ENCODE assay signal across 26 cellular contexts in the genomic region with DNA sequence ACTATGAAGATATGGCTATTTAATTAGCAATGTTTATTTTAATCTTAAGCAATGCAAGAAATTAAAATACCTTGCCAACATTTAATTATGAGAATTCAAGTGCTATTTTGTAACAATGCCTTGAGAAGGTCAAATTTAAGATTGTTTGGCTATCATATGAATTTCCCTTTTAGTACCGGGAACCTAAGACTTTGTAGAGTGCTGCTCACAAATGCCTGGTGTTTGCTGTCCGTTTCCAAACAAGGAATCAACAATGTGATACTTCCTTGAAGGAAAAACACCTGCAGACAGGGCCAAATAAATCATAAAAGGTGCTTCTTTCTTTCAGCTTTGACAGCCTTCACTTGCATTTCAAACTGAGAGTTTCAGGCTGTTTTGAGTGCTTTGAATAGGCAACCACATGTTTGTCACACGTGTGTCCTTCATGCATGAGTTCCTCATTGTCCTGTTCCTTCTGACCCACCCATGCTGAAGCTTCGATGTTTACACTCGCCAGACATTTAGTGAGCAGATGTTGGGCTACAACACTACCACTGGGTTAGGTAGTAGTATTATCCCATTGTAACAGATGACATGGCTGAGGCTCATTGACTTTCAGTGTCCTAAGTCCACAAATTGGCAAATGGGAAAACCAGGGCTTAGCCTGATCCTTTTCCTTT.
A peak's percentile ranks its signal among the peaks of the same experiment; 100 is the strongest.
DNase-seq lines count a peak whose midpoint lies in the region; ATAC-seq and TF ChIP-seq lines count a peak whose summit lies in the region.
"Had no signal": no experiment of that assay in that cellular context is flagged by ENCODE, and none has a peak within 500 bp of the region (broad histone marks: within the 10 kb centered on the region; RNA-seq: fewer than 3 reads in every experiment).

No MANE protein-coding gene starts in this region.

- WGBS in lung, 2 donors: 68 to 80% methylated on average over 5 of the region's 5 CpGs

- H3K4me3 ChIP-seq in lung (no peak overlapping the region), PC-9 (no peak overlapping the region)
- H3K4me3 ChIP-seq: GM12878 had no signal

- H3K9me2 ChIP-seq in PC-9 (ENCODE audit: insufficient read depth): peaks cover 4% of the 10 kb centered on the region; the same call in 1 of the 2 replicates
- H3K9me2 ChIP-seq: SK-N-SH had no signal

- ATAC-seq in lung (ENCODE audit: insufficient read depth, low FRiP score): peak; percentile 39
- ATAC-seq: GM12878, left cardiac atrium, T-helper 17 cell had no signal

- peak; percentile 51 for DNase-seq in DMS153 (lab: John Stamatoyannopoulos, UW)
- DNase-seq in DMS153 treated with DMSO at 0.1 percent for 48 hours (lab: John Stamatoyannopoulos, UW; ENCODE audit: unreplicated experiment): no peak
- DNase-seq in NCI-H1092 treated with DMSO at 0.1 percent for 48 hours (lab: John Stamatoyannopoulos, UW): peak; percentile 24
- DNase-seq in NCI-H524 (lab: John Stamatoyannopoulos, UW): peak; percentile 14 to 75
- DNase-seq in lung (ENCODE audit: low spot score): no peak
- no peak for DNase-seq in GM13977 (ENCODE audit: low spot score)
- no peak for DNase-seq in NCI-H446 treated with DMSO at 0.1 percent for 48 hours (lab: John Stamatoyannopoulos, UW)
- DNase-seq in PC-9: no peak
- DNase-seq: activated CD4-positive, CD25-positive, alpha-beta regulatory T cell; activated effector memory CD4-positive, alpha-beta T cell treated with anti-CD3 and anti-CD28 coated beads, Interleukin-2, amount 50 U/mL, for 16 hours; activated T-cell treated with anti-CD3 and anti-CD28 coated beads, Interleukin-2, amount 50 U/mL, for 24 hours; anterior cingulate cortex; Caco-2; EL; H9; hippocampal formation; immature natural killer cell; KBM-7; left cardiac atrium; NCI-H1436; nephron progenitor cell; SK-N-SH; T-helper 17 cell had no signal

- H3K27me3 ChIP-seq in lung (ENCODE audit: control insufficient read depth, insufficient read depth) (no peaks in the 10 kb centered on the region), PC-9 (ENCODE audit: insufficient read depth, low read depth) (no peaks in the 10 kb centered on the region)

- TF ChIP-seq CTCF in lung (IDR thresholded peaks at IDR 0.05; ENCODE audit: control extremely low read depth, extremely low read depth) (no peak), GM13977 (IDR thresholded peaks at IDR 0.05; ENCODE audit: extremely low read depth, insufficient read depth, missing control alignments) (no peak), PC-9 (conservative IDR thresholded peaks at IDR 0.05) (no peak)

- in situ Hi-C loops in GM13977 (cut with MboI; ENCODE audit: low pct_unique_long_range_greater_than_20kb, low sequenced_read_pairs, unreplicated experiment): no loop called here

- H3F3A ChIP-seq in PC-9 (ENCODE audit: insufficient read depth, low read depth): no peaks in the 10 kb centered on the region

- peak overlapping the region in 1 of 2 donors; percentile 6 for H3K27ac ChIP-seq in lung (ENCODE audit: low read depth in 1 of 2, low read length in 1 of 2)
- no peak overlapping the region for H3K27ac ChIP-seq in PC-9
- H3K27ac ChIP-seq: 22Rv1, C4-2B had no signal

- intact Hi-C loops in PC-9 (cut with micrococcal nuclease; ENCODE audit: unreplicated experiment): no loop called here

- BruUV-seq in PC-9 (replicated peaks; lab: Mats Ljungman, UMichigan): no TSS peak

- no peak overlapping the region for H3K4me2 ChIP-seq in PC-9
- H3K4me2 ChIP-seq: SK-N-SH had no signal

- no peaks in the 10 kb centered on the region for H3K79me2 ChIP-seq in PC-9 (ENCODE audit: low read depth)

- H3K4me1 ChIP-seq in lung (ENCODE audit: control insufficient read depth in 2 of 2, insufficient read depth in 2 of 2, low read length in 2 of 2): no peaks in the 10 kb centered on the region
- H3K4me1 ChIP-seq in PC-9 (replicated peaks; ENCODE audit: insufficient read depth): no peaks in the 10 kb centered on the region
- H3K4me1 ChIP-seq: Caco-2 had no signal

- H3K9me3 ChIP-seq in lung (ENCODE audit: control insufficient read depth in 2 of 2, insufficient read depth in 1 of 2, low read length in 1 of 2): no peaks in the 10 kb centered on the region
- H3K9me3 ChIP-seq in PC-9 (ENCODE audit: insufficient read depth, low read depth): no peaks in the 10 kb centered on the region
- H3K9me3 ChIP-seq: Caco-2 had no signal

- H3K36me3 ChIP-seq in lung (ENCODE audit: control insufficient read depth in 2 of 2, insufficient read depth in 2 of 2, low read length in 2 of 2): no peaks in the 10 kb centered on the region
- H3K36me3 ChIP-seq in PC-9 (ENCODE audit: low read depth): no peaks in the 10 kb centered on the region

- no peak overlapping the region for H2AFZ ChIP-seq in PC-9

- POLR2A ChIA-PET in PC-9 (lab: Charles Lee; ENCODE audit: unreplicated experiment): no interaction called here

- H4K20me1 ChIP-seq in PC-9 (ENCODE audit: insufficient read depth): no peaks in the 10 kb centered on the region

- CTCF ChIA-PET in PC-9 (lab: Charles Lee): no interaction called here

Comparison
In these comparisons a context has a peak if more than half of its experiments do, and no peak if none do; other contexts are left out.
1. DNase-seq: peak in DMS153 (single experiment), NCI-H1092 treated with DMSO at 0.1 percent for 48 hours (single experiment) and NCI-H524 (2 of 2); none in DMS153 treated with DMSO at 0.1 percent for 48 hours (single experiment), lung (single experiment), GM13977 (single experiment), NCI-H446 treated with DMSO at 0.1 percent for 48 hours (single experiment) and PC-9 (0 of 2).